Comparison of ENCODE assay signal across 17 cellular contexts in the genomic region with DNA sequence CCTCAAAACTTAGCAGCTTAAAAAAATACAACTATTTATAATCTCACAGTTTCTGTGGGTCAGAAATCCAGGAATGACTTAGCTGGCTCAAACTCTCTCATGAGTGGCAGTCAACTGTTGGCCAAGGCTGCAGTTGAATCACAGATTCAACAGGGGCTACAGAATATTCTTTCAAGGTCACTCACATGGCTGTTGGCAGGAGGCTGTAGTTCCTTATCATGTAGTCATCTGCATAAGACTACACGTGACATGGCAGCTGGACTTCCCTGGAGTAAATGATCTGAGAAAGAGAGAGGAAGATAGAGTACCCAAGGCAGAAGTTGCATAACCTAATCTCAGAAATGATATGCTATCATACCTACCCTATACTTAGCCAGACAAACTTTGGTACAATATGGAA.
DNase-seq lines count a peak whose midpoint lies in the region; ATAC-seq and TF ChIP-seq lines count a peak whose summit lies in the region.
"Had no signal": no experiment of that assay in that cellular context is flagged by ENCODE, and none has a peak within 500 bp of the region (broad histone marks: within the 10 kb centered on the region; RNA-seq: fewer than 3 reads in every experiment).

No MANE protein-coding gene starts in this region.

- no peak overlapping the region for H2AK5ac ChIP-seq in IMR-90 (ENCODE audit: low read depth, low read length)

- H3K9me3 ChIP-seq in IMR-90 (ENCODE audit: control insufficient read depth, insufficient read depth, low read length) (no peaks in the 10 kb centered on the region), ascending aorta (no peaks in the 10 kb centered on the region), transverse colon (no peaks in the 10 kb centered on the region), T-helper 17 cell (ENCODE audit: control insufficient read depth, low read length, poor library complexity, severe bottlenecking) (no peaks in the 10 kb centered on the region)

- H2BK120ac ChIP-seq in IMR-90 (ENCODE audit: low read depth, low read length): no peak overlapping the region

- no peaks in the 10 kb centered on the region for H3K4me1 Mint-ChIP-seq in T-helper 17 cell
- H3K4me1 Mint-ChIP-seq: CD4-positive, CD25-positive, alpha-beta regulatory T cell had no signal

- no peak overlapping the region for H3K18ac ChIP-seq in IMR-90 (ENCODE audit: low read depth, low read length)

- dilution Hi-C loops in IMR-90 (cut with HindIII; ENCODE audit: low sequenced_read_pairs, unreplicated experiment): no loop called here

- in situ Hi-C loops in IMR-90 (cut with MboI; ENCODE audit: low sequenced_read_pairs): no loop called here
- in situ Hi-C loops in transverse colon (cut with MboI; ENCODE audit: low pct_ligation_motif_present in 1 of 4, low pct_unique_long_range_greater_than_20kb in 1 of 4, low sequenced_read_pairs in 3 of 4): no loop called here

- WGBS in IMR-90 (ENCODE audit: extremely low coverage in 2 of 2, insufficient read length in 1 of 2), 2 experiments: no CpG with 5 or more reads among the region's 1 CpG
- 61 to 75% methylated on average over 1 of the region's 1 CpG for WGBS in transverse colon (ENCODE audit: low coverage in 1 of 2), 2 donors

- H4K20me1 ChIP-seq in IMR-90 (ENCODE audit: insufficient read depth, low read length): no peaks in the 10 kb centered on the region

- H3K23ac ChIP-seq in IMR-90 (ENCODE audit: low read depth, low read length): no peak overlapping the region

- no peak overlapping the region for H3K4ac ChIP-seq in IMR-90 (ENCODE audit: low read depth, low read length)

- no peaks in the 10 kb centered on the region for H3K27me3 ChIP-seq in IMR-90 (ENCODE audit: control insufficient read depth, insufficient read depth, low read length)
- H3K27me3 ChIP-seq in ascending aorta: no peaks in the 10 kb centered on the region
- H3K27me3 ChIP-seq in transverse colon: no peaks in the 10 kb centered on the region
- no peaks in the 10 kb centered on the region for H3K27me3 ChIP-seq in H7 (ENCODE audit: control insufficient read depth, insufficient read depth, low read length)

- no peak for TF ChIP-seq CTCF in IMR-90 (conservative IDR thresholded peaks at IDR 0.05; ENCODE audit: low read depth, low read length)
- TF ChIP-seq CTCF in ascending aorta (IDR thresholded peaks at IDR 0.05): no peak
- TF ChIP-seq CTCF in fibroblast of the aortic adventitia (IDR thresholded peaks at IDR 0.05; ENCODE audit: insufficient read depth, low read length): no peak
- TF ChIP-seq CTCF in transverse colon (IDR thresholded peaks at IDR 0.05): no peak

- TF ChIP-seq EP300 in transverse colon (IDR thresholded peaks at IDR 0.05; ENCODE audit: low read depth): no peak

- CTCF ChIA-PET in IMR-90 (lab: Yijun Ruan, JAX): no interaction called here

- no peak overlapping the region for H3K27ac Mint-ChIP-seq in T-helper 17 cell
- H3K27ac Mint-ChIP-seq: CD4-positive, CD25-positive, alpha-beta regulatory T cell had no signal

- ATAC-seq in IMR-90 (ENCODE audit: low read depth) (no peak), T-helper 17 cell (no peak), HG03571 (IDR thresholded peaks at IDR 0.05; ENCODE audit: unreplicated experiment) (no peak)
- ATAC-seq: PC-3 had no signal

- peaks cover 6% of the 10 kb centered on the region for H3K36me3 Mint-ChIP-seq in T-helper 17 cell (ENCODE audit: low read depth)
- H3K36me3 Mint-ChIP-seq: CD4-positive, CD25-positive, alpha-beta regulatory T cell had no signal

- no peak overlapping the region for H3K9ac ChIP-seq in IMR-90 (ENCODE audit: low read depth, low read length)

- H3K79me1 ChIP-seq in IMR-90 (ENCODE audit: low read depth in 1 of 2, low read length in 2 of 2): no peaks in the 10 kb centered on the region

- POLR2A ChIA-PET in IMR-90 (lab: Charles Lee; ENCODE audit: unreplicated experiment): no interaction called here

- H3K56ac ChIP-seq in IMR-90 (ENCODE audit: extremely low read depth, insufficient read depth, low read length): no peak overlapping the region

- H3K36me3 ChIP-seq in IMR-90 (ENCODE audit: control insufficient read depth, insufficient read depth, low read length): no peaks in the 10 kb centered on the region
- H3K36me3 ChIP-seq in ascending aorta: no peaks in the 10 kb centered on the region
- H3K36me3 ChIP-seq in transverse colon: no peaks in the 10 kb centered on the region
- H3K36me3 ChIP-seq in H7 (replicated peaks; ENCODE audit: control insufficient read depth, insufficient read depth, low read length): no peaks in the 10 kb centered on the region

- TF ChIP-seq RAD21 in IMR-90 (IDR thresholded peaks at IDR 0.05; ENCODE audit: low read length): no peak

- no peak overlapping the region for H3K4me2 ChIP-seq in IMR-90 (ENCODE audit: low read depth, low read length)

- TF ChIP-seq POLR2A in IMR-90 (IDR thresholded peaks at IDR 0.05; ENCODE audit: low read depth, low read length): no peak
- no peak for TF ChIP-seq POLR2A in transverse colon (IDR thresholded peaks at IDR 0.05)

- H3K4me3 ChIP-seq in IMR-90 (ENCODE audit: insufficient read depth, low read depth, low read length) (no peak overlapping the region), ascending aorta (no peak overlapping the region), fibroblast of the aortic adventitia (ENCODE audit: low read depth, low read length) (no peak overlapping the region), transverse colon (no peak overlapping the region), H7 (ENCODE audit: insufficient read depth, low read depth, low read length) (no peak overlapping the region)

- intact Hi-C loops in IMR-90 (cut with micrococcal nuclease): no loop called here
- intact Hi-C loops in ascending aorta (cut with DNase I): loop anchor here (1.0 kb wide), 1 partner anchor 20 kb away; no protein-coding TSS in a partner anchor
- intact Hi-C loops in transverse colon (cut with DNase I; ENCODE audit: low total_unique reads): no loop called here

- H3K9me1 ChIP-seq in IMR-90 (ENCODE audit: insufficient read depth, low read length): peaks cover 9% of the 10 kb centered on the region

- H4K8ac ChIP-seq in IMR-90 (ENCODE audit: low read depth in 2 of 2, low read length in 2 of 2): no peak overlapping the region

- no peak overlapping the region for H2BK5ac ChIP-seq in IMR-90 (ENCODE audit: low read depth, low read length, poor library complexity, severe bottlenecking)

- BruUV-seq in IMR-90 (replicated peaks; lab: Mats Ljungman, UMichigan): no TSS peak

- H3K14ac ChIP-seq in IMR-90 (replicated peaks; ENCODE audit: low read depth, low read length): no peak overlapping the region

- H3K27me3 Mint-ChIP-seq in T-helper 17 cell: peaks cover 37% of the 10 kb centered on the region

- H3K27ac ChIP-seq in IMR-90 (ENCODE audit: insufficient read depth, low read length) (no peak overlapping the region), ascending aorta (peak overlapping the region in 1 of 2 donors; percentile 33), transverse colon (no peak overlapping the region)

- H4K5ac ChIP-seq in IMR-90 (ENCODE audit: low read depth, low read length): no peak overlapping the region

- no peak overlapping the region for H2BK15ac ChIP-seq in IMR-90 (ENCODE audit: low read depth, low read length)

- H2AK9ac ChIP-seq in IMR-90 (replicated peaks; ENCODE audit: low read depth, low read length, poor library complexity): no peak overlapping the region

- H3K4me3 Mint-ChIP-seq in T-helper 17 cell: no peak overlapping the region
- H3K4me3 Mint-ChIP-seq: CD4-positive, CD25-positive, alpha-beta regulatory T cell had no signal

- DNase-seq in IMR-90 (peak; percentile 33), ascending aorta (ENCODE audit: low spot score in 2 of 2) (peak; percentile 24 to 81), fibroblast of the aortic adventitia (ENCODE audit: low read depth) (peak; percentile 91), stromal cell of bone marrow (ENCODE audit: low read depth) (peak; percentile 37), transverse colon (no peak), T-helper 17 cell (no peak), H7 (no peak)
- DNase-seq: CD4-positive, CD25-positive, alpha-beta regulatory T cell; DMS79; GDM1; Karpas-422; NCI-H1048; NCI-H2107; NCI-H226; NCI-H69; PC-3 had no signal

- H2BK20ac ChIP-seq in IMR-90 (ENCODE audit: low read depth, low read length): no peak overlapping the region

- no peak overlapping the region for H4K91ac ChIP-seq in IMR-90 (ENCODE audit: insufficient read depth, low read depth, low read length)

- no peak overlapping the region for H2AFZ ChIP-seq in IMR-90 (replicated peaks; ENCODE audit: low read length, poor library complexity)

- peaks cover 8% of the 10 kb centered on the region for H3K4me1 ChIP-seq in IMR-90 (ENCODE audit: control insufficient read depth, insufficient read depth, low read length)
- H3K4me1 ChIP-seq in ascending aorta: peaks cover 0 to 3% of the 10 kb centered on the region in 2 donors
- H3K4me1 ChIP-seq in transverse colon: no peaks in the 10 kb centered on the region

TF ChIP-seq in IMR-90, 13 proteins besides CTCF, POLR2A, EP300 and RAD21 (continues in another document):
- TF ChIP-seq SMC3 (IDR thresholded peaks at IDR 0.05; ENCODE audit: low read depth, low read length) (no peak), MAFK (IDR thresholded peaks at IDR 0.05; ENCODE audit: low read depth, low read length) (no peak), RCOR1 (IDR thresholded peaks at IDR 0.05; ENCODE audit: insufficient replicate concordance, low read length) (no peak), MAZ (IDR thresholded peaks at IDR 0.05; ENCODE audit: borderline replicate concordance, low read depth, low read length) (no peak), NFE2L2 (IDR thresholded peaks at IDR 0.05; ENCODE audit: low read depth, low read length) (no peak), MXI1 (IDR thresholded peaks at IDR 0.05; ENCODE audit: borderline replicate concordance, low read depth, low read length) (no peak), CEBPB (IDR thresholded peaks at IDR 0.05; ENCODE audit: low read depth, low read length) (no peak), FOS (IDR thresholded peaks at IDR 0.05; ENCODE audit: low read depth, low read length) (no peak)
- TF ChIP-seq, protein P1, sequence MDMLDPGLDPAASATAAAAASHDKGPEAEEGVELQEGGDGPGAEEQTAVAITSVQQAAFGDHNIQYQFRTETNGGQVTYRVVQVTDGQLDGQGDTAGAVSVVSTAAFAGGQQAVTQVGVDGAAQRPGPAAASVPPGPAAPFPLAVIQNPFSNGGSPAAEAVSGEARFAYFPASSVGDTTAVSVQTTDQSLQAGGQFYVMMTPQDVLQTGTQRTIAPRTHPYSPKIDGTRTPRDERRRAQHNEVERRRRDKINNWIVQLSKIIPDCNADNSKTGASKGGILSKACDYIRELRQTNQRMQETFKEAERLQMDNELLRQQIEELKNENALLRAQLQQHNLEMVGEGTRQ (IDR thresholded peaks at IDR 0.05; ENCODE audit: low read depth, low read length): no peak

Comparison
In these comparisons a context has a peak if more than half of its experiments do, and no peak if none do; other contexts are left out.
1. DNase-seq: peak in IMR-90 (single experiment), ascending aorta (2 of 2), fibroblast of the aortic adventitia (single experiment) and stromal cell of bone marrow (single experiment); none in transverse colon (single experiment), T-helper 17 cell (0 of 3) and H7 (single experiment).